In the genomic region with DNA sequence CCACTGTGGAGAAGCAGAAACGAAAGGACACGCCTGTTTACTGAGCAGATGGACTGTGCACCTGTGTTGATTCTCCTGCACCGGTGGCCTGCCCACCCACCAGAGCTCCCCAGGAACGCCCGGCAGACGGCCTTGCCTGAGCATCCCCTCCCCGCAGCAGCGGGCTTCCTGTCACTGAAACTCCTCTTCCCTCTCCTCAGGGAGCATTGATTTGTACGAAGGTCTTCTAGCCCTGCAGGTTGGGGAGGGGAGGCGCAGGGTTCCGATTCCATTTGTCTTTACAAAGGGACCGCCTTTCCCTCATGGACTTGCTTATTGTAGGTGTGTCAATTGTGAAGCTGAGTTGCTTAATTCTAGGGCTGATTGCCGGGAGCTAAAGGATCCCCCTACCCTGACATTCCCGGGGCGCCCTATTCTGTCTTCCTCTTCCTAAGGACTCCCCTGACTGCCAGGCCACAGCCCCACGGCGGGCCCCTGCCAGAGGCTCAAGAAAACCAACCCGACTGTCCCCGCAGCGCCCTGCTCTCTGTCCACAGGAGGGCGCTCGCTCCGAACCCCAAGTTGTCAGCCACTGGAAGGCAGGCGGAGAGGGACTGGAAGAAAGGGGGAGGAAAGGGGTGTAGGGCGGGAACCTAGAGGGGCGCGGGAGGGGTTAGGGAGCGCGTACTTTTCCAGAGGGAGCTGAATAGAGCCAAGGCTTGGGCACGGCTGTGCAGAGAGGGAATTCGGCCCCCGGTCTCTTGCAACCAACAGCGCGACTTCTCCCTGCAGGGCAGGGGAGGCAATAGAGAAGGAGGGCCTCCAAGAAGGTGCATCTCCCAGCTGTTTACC, we compare ENCODE assay signal across 8 cellular contexts. TPM values are rescaled to one million over a fixed set of nuclear protein-coding genes. Genes with fewer than 3 reads are reported as not detected.
DNase-seq lines count a peak whose midpoint lies in the region; ATAC-seq and TF ChIP-seq lines count a peak whose summit lies in the region.

No MANE protein-coding gene starts in this region.

- H3K27ac Mint-ChIP-seq in endothelial cell (ENCODE audit: unreplicated experiment), result no peak overlapping the region

- H3K4me3 Mint-ChIP-seq in endothelial cell (ENCODE audit: unreplicated experiment), result peak overlapping the region; percentile 13

- H3K4me3 ChIP-seq in AG09309 (ENCODE audit: control insufficient read depth, low read depth, low read length), result peak overlapping the region; percentile 71
- peak overlapping the region; percentile 81 for H3K4me3 ChIP-seq in HFF-Myc (replicated peaks; ENCODE audit: low read depth, low read length)
- no peak overlapping the region for H3K4me3 ChIP-seq in mesendoderm (ENCODE audit: low read length)

- no peaks in the 10 kb centered on the region for H3K36me3 Mint-ChIP-seq in endothelial cell (ENCODE audit: low read depth, unreplicated experiment)

- H3K56ac ChIP-seq in mesendoderm (ENCODE audit: low read length), result peak overlapping the region; percentile 72

- H3K9ac ChIP-seq in mesendoderm (ENCODE audit: low read length), result peak overlapping the region; percentile 39

- ATAC-seq in GM19452 (IDR thresholded peaks at IDR 0.05; ENCODE audit: unreplicated experiment), result no peak

- H3K23ac ChIP-seq in mesendoderm (ENCODE audit: low read length), result no peak overlapping the region

- H3K18ac ChIP-seq in mesendoderm (ENCODE audit: low read length), result peak overlapping the region; percentile 3

- no peak overlapping the region for H2BK15ac ChIP-seq in mesendoderm (replicated peaks; ENCODE audit: low read depth)

- H2BK5ac ChIP-seq in mesendoderm (ENCODE audit: low read length), result no peak overlapping the region

- H4K5ac ChIP-seq in mesendoderm (ENCODE audit: low read length), result no peak overlapping the region

- H2AK5ac ChIP-seq in mesendoderm (ENCODE audit: low read length), result no peak overlapping the region

- H4K8ac ChIP-seq in mesendoderm (ENCODE audit: low read depth, low read length), result no peak overlapping the region

- peak overlapping the region; percentile 17 for H3K4me2 ChIP-seq in mesendoderm (ENCODE audit: low read length)

- TF ChIP-seq CTCF in AG09309 (IDR thresholded peaks at IDR 0.05; ENCODE audit: control insufficient read depth, insufficient read depth, low read depth, low read length, missing control alignments), result peak; percentile 95
- peak; percentile 94 for TF ChIP-seq CTCF in HFF-Myc (IDR thresholded peaks at IDR 0.05; ENCODE audit: low read depth, low read length, missing control alignments)
- peak; percentile 78 for TF ChIP-seq CTCF in endothelial cell (IDR thresholded peaks at IDR 0.05; ENCODE audit: unreplicated experiment)

- H3K4me1 Mint-ChIP-seq in endothelial cell (ENCODE audit: unreplicated experiment), result peaks cover 17% of the 10 kb centered on the region

- DNase-seq in AG09309 (ENCODE audit: low read depth) (peak; percentile 64), HFF-Myc (ENCODE audit: extremely low read depth, low read depth) (peak; percentile 80), NOMO-1 (lab: John Stamatoyannopoulos, UW; ENCODE audit: unreplicated experiment in 2 of 2) (peak; percentile 72 to 73), activated T-cell treated with anti-CD3 and anti-CD28 coated beads for 1 hour (ENCODE audit: low read depth) (peak; percentile 76), endothelial cell (ENCODE audit: low spot score) (peak; percentile 85), mesendoderm (peak; percentile 94)
- peak; percentile 57 to 76 (median 62) for DNase-seq in stimulated activated CD4-positive, alpha-beta T cell treated with anti-CD3 and anti-CD28 coated beads, TNF-alpha, amount 100 ng/mL, for 24 hours (ENCODE audit: low read depth in 3 of 3)

- no peaks in the 10 kb centered on the region for H3K27me3 ChIP-seq in mesendoderm (ENCODE audit: insufficient read depth, low read length, poor library complexity)

- peaks cover 8% of the 10 kb centered on the region for H3K27me3 Mint-ChIP-seq in endothelial cell (ENCODE audit: unreplicated experiment)

- H3K27ac ChIP-seq in mesendoderm (ENCODE audit: low read depth, low read length), result no peak overlapping the region

- H3K79me2 ChIP-seq in mesendoderm (ENCODE audit: control insufficient read depth, insufficient read depth, low read length), result no peaks in the 10 kb centered on the region

- H3K4ac ChIP-seq in mesendoderm (ENCODE audit: low read depth, low read length), result no peak overlapping the region

- no CpG with 5 or more reads among the region's 34 CpGs for WGBS in mesendoderm (ENCODE audit: extremely low coverage, insufficient coverage, low lambda C conversion rate)

- H3K36me3 ChIP-seq in mesendoderm (ENCODE audit: control insufficient read depth, insufficient read depth, low read length), result no peaks in the 10 kb centered on the region

- H3K4me1 ChIP-seq in mesendoderm (ENCODE audit: control insufficient read depth, low read depth, low read length), result peaks cover under 1% of the 10 kb centered on the region

- no peak overlapping the region for H2BK120ac ChIP-seq in mesendoderm (ENCODE audit: low read depth, low read length)

- H3K79me1 ChIP-seq in mesendoderm (ENCODE audit: low read length), result no peaks in the 10 kb centered on the region

- no peaks in the 10 kb centered on the region for H3K9me3 Mint-ChIP-seq in endothelial cell (ENCODE audit: unreplicated experiment)

RNA-seq across cellular contexts. Expression of a gene that starts 2.8 kb away (rescaled TPM):
- 11.9 TPM for total RNA-seq in endothelial cell (ENCODE audit: unreplicated experiment)
- 11.6 TPM for polyA plus RNA-seq in mesendoderm (2013, experiment 1 of 2)
- 10.1 TPM for polyA plus RNA-seq in mesendoderm (2013, experiment 2 of 2)

RNA-seq across cellular contexts. Expression of a gene that starts 7.8 kb away (rescaled TPM):
- not detected for total RNA-seq in endothelial cell (ENCODE audit: unreplicated experiment)
- not detected for polyA plus RNA-seq in mesendoderm (2013, experiment 1 of 2)
- not detected for polyA plus RNA-seq in mesendoderm (2013, experiment 2 of 2)

RNA-seq across cellular contexts. Expression of a gene that starts 12.6 kb away (rescaled TPM):
- 2.8 TPM for total RNA-seq in endothelial cell (ENCODE audit: unreplicated experiment)
- polyA plus RNA-seq in mesendoderm (2013, experiment 1 of 2), result 19.8 TPM
- polyA plus RNA-seq in mesendoderm (2013, experiment 2 of 2), result 20.5 TPM

RNA-seq across cellular contexts. Expression of a gene that starts 16.1 kb away (rescaled TPM):
- not detected for total RNA-seq in endothelial cell (ENCODE audit: unreplicated experiment)
- polyA plus RNA-seq in mesendoderm (2013, experiment 1 of 2), result 0.48 TPM
- 0.55 TPM for polyA plus RNA-seq in mesendoderm (2013, experiment 2 of 2)

RNA-seq across cellular contexts. Expression of a gene that starts 32.7 kb away (rescaled TPM):
- not detected for total RNA-seq in endothelial cell (ENCODE audit: unreplicated experiment)
- polyA plus RNA-seq in mesendoderm (2013, experiment 1 of 2), result 1.9 TPM
- polyA plus RNA-seq in mesendoderm (2013, experiment 2 of 2), result 2.1 TPM
